Comparison of ENCODE assay signal across 11 cellular contexts in the genomic region with DNA sequence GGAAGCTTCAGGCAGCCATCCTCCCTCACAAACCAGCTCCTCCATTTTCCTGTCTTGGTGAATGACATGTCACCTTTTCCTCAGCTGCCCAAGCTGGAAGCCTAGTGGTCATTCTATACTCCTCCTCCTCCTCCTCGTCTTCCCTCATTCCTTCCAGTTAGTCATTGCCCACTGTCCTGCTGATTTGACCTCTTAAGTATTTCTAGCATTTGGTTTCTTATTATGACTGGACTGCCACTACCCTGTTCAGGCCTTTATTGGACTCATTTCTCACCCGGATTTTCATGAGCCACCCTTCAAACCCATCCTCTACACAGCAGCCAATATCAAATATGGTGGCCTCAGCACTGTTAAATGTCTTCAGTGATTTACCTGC. TPM values are rescaled to one million over a fixed set of nuclear protein-coding genes. Genes with fewer than 3 reads are reported as not detected.
DNase-seq lines count a peak whose midpoint lies in the region; ATAC-seq and TF ChIP-seq lines count a peak whose summit lies in the region.
"Had no signal": no experiment of that assay in that cellular context is flagged by ENCODE, and none has a peak within 500 bp of the region (broad histone marks: within the 10 kb centered on the region; RNA-seq: fewer than 3 reads in every experiment).

No MANE protein-coding gene starts in this region.

- H3K27ac Mint-ChIP-seq in activated CD4-positive, alpha-beta T cell treated with anti-CD3 and anti-CD28 coated beads, Interleukin-2, amount 10 ng/mL, durations not matched to agents 24 days and 14 days: peak overlapping the region; percentile 84
- peak overlapping the region; percentile 83 for H3K27ac Mint-ChIP-seq in stimulated activated memory B cell treated with anti-CD40 and anti-IgM and Interleukin-4, amounts not matched to agents 10 μg/mL and 1 μg/mL and 100 μg/mL, for 72 hours

- DNase-seq in activated CD4-positive, alpha-beta T cell treated with anti-CD3 and anti-CD28 coated beads, Interleukin-2, amount 10 ng/mL, durations not matched to agents 24 days and 14 days: no peak
- no peak for DNase-seq in activated CD4-positive, alpha-beta T cell treated with anti-CD3 and anti-CD28 coated beads, Interleukin-2, amount 50 U/mL, for 1 hour
- DNase-seq in HS-5 (ENCODE audit: low read depth) (peak; percentile 49), astrocyte of the spinal cord (ENCODE audit: low read depth, low spot score) (peak; percentile 51), mucosa of gallbladder (ENCODE audit: low spot score) (no peak)
- no peak for DNase-seq in effector CD8-positive, alpha-beta T cell (lab: John Stamatoyannopoulos, UW)
- DNase-seq: amygdala, ovary had no signal

- ATAC-seq in stimulated activated memory B cell treated with anti-CD40 and anti-IgM and Interleukin-4, amounts not matched to agents 10 μg/mL and 1 μg/mL and 100 μg/mL, for 72 hours: no peak
- ATAC-seq in HG02970 (IDR thresholded peaks at IDR 0.05; ENCODE audit: low FRiP score, unreplicated experiment): no peak
- ATAC-seq: A549 had no signal

- TF ChIP-seq CTCF in astrocyte of the spinal cord (IDR thresholded peaks at IDR 0.05; ENCODE audit: low read depth, low read length): no peak

- intact Hi-C loops in activated CD4-positive, alpha-beta T cell treated with anti-CD3 and anti-CD28 coated beads, Interleukin-2, amount 10 ng/mL, durations not matched to agents 24 days and 14 days (cut with micrococcal nuclease): loop anchor here (5.0 kb wide), 1 partner anchor 180 kb away; no protein-coding TSS in a partner anchor

- in situ Hi-C loops in astrocyte of the spinal cord (cut with HindIII; ENCODE audit: low sequenced_read_pairs): no loop called here

- H3K9me3 Mint-ChIP-seq in activated CD4-positive, alpha-beta T cell treated with anti-CD3 and anti-CD28 coated beads, Interleukin-2, amount 10 ng/mL, durations not matched to agents 24 days and 14 days: peaks cover 18% of the 10 kb centered on the region
- peaks cover 9% of the 10 kb centered on the region for H3K9me3 Mint-ChIP-seq in stimulated activated memory B cell treated with anti-CD40 and anti-IgM and Interleukin-4, amounts not matched to agents 10 μg/mL and 1 μg/mL and 100 μg/mL, for 72 hours

- H3K27me3 Mint-ChIP-seq in activated CD4-positive, alpha-beta T cell treated with anti-CD3 and anti-CD28 coated beads, Interleukin-2, amount 10 ng/mL, durations not matched to agents 24 days and 14 days: no peaks in the 10 kb centered on the region
- H3K27me3 Mint-ChIP-seq in stimulated activated memory B cell treated with anti-CD40 and anti-IgM and Interleukin-4, amounts not matched to agents 10 μg/mL and 1 μg/mL and 100 μg/mL, for 72 hours: no peaks in the 10 kb centered on the region

- peak overlapping the region; percentile 38 for H3K4me3 Mint-ChIP-seq in activated CD4-positive, alpha-beta T cell treated with anti-CD3 and anti-CD28 coated beads, Interleukin-2, amount 10 ng/mL, durations not matched to agents 24 days and 14 days
- H3K4me3 Mint-ChIP-seq in stimulated activated memory B cell treated with anti-CD40 and anti-IgM and Interleukin-4, amounts not matched to agents 10 μg/mL and 1 μg/mL and 100 μg/mL, for 72 hours: peak overlapping the region; percentile 30

- H3K36me3 Mint-ChIP-seq in activated CD4-positive, alpha-beta T cell treated with anti-CD3 and anti-CD28 coated beads, Interleukin-2, amount 10 ng/mL, durations not matched to agents 24 days and 14 days (ENCODE audit: low read depth): peaks cover 17% of the 10 kb centered on the region
- peaks cover 21% of the 10 kb centered on the region for H3K36me3 Mint-ChIP-seq in stimulated activated memory B cell treated with anti-CD40 and anti-IgM and Interleukin-4, amounts not matched to agents 10 μg/mL and 1 μg/mL and 100 μg/mL, for 72 hours

- peaks cover 61% of the 10 kb centered on the region for H3K4me1 Mint-ChIP-seq in activated CD4-positive, alpha-beta T cell treated with anti-CD3 and anti-CD28 coated beads, Interleukin-2, amount 10 ng/mL, durations not matched to agents 24 days and 14 days
- H3K4me1 Mint-ChIP-seq in stimulated activated memory B cell treated with anti-CD40 and anti-IgM and Interleukin-4, amounts not matched to agents 10 μg/mL and 1 μg/mL and 100 μg/mL, for 72 hours: peaks cover 90% of the 10 kb centered on the region

- H3K4me3 ChIP-seq in astrocyte of the spinal cord (ENCODE audit: low read depth, low read length): no peak overlapping the region
- H3K4me3 ChIP-seq: A549, ovary had no signal

RNA-seq across cellular contexts. Expression of gene MGAT5, which starts 21.9 kb away (rescaled TPM):
- total RNA-seq in activated CD4-positive, alpha-beta T cell treated with anti-CD3 and anti-CD28 coated beads, Interleukin-2, amount 10 ng/mL, durations not matched to agents 24 days and 14 days: 23.7 and 25.7 TPM in 2 replicates
- 152 TPM for total RNA-seq in mucosa of gallbladder

Comparison
In these comparisons a context has a peak if more than half of its experiments do, and no peak if none do; other contexts are left out.
1. DNase-seq: peak in HS-5 (single experiment) and astrocyte of the spinal cord (single experiment); none in activated CD4-positive, alpha-beta T cell treated with anti-CD3 and anti-CD28 coated beads, Interleukin-2, amount 10 ng/mL, durations not matched to agents 24 days and 14 days (single experiment), activated CD4-positive, alpha-beta T cell treated with anti-CD3 and anti-CD28 coated beads, Interleukin-2, amount 50 U/mL, for 1 hour (single experiment), mucosa of gallbladder (single experiment) and effector CD8-positive, alpha-beta T cell (single experiment).